Comparison of ENCODE assay signal across 1 cellular context in the genomic region with DNA sequence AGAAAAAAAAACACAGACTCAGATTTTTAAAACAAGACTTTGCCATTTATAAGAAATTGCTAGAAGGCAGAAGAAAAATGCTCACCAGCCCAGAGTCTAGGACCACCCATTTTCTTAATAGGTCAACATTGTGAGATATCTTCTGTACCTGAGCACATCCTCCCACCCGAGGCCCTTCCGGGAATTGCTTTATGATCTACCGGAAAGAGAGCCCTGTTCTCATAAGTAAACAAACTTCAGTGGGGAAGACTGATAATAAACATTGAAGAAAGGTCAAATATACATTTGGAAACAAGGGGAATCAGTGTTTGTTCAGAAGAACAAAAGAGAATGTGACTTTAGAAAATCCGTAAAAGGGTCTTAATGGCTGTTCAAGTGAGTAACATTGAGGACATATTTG.
TF ChIP-seq lines count a peak whose summit lies in the region.

No MANE protein-coding gene starts in this region.

TF ChIP-seq in HepG2, 621 proteins besides CTCF, POLR2A, EP300 and RAD21 (continued from another document and continues in another):
- TF ChIP-seq, protein P1, sequence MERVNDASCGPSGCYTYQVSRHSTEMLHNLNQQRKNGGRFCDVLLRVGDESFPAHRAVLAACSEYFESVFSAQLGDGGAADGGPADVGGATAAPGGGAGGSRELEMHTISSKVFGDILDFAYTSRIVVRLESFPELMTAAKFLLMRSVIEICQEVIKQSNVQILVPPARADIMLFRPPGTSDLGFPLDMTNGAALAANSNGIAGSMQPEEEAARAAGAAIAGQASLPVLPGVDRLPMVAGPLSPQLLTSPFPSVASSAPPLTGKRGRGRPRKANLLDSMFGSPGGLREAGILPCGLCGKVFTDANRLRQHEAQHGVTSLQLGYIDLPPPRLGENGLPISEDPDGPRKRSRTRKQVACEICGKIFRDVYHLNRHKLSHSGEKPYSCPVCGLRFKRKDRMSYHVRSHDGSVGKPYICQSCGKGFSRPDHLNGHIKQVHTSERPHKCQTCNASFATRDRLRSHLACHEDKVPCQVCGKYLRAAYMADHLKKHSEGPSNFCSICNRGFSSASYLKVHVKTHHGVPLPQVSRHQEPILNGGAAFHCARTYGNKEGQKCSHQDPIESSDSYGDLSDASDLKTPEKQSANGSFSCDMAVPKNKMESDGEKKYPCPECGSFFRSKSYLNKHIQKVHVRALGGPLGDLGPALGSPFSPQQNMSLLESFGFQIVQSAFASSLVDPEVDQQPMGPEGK (CRISPR knock-in tag; IDR thresholded peaks at IDR 0.05) = peak; percentile 77
- TF ChIP-seq ZNF430 (CRISPR knock-in tag; IDR thresholded peaks at IDR 0.05) = no peak
- TF ChIP-seq ZNF136 (CRISPR knock-in tag; IDR thresholded peaks at IDR 0.05; ENCODE audit: low read depth) = no peak; the same call in 1 of the 2 replicates
- no peak for TF ChIP-seq NFKB2 (CRISPR knock-in tag; IDR thresholded peaks at IDR 0.05; ENCODE audit: borderline replicate concordance)
- no peak for TF ChIP-seq SSRP1 (CRISPR knock-in tag; IDR thresholded peaks at IDR 0.05)
- TF ChIP-seq HNF4A (CRISPR knock-in tag; IDR thresholded peaks at IDR 0.05) = peak; percentile 68
- TF ChIP-seq RXRB (CRISPR knock-in tag; IDR thresholded peaks at IDR 0.05; ENCODE audit: borderline replicate concordance) = peak; percentile 93
- TF ChIP-seq ZNF766 (CRISPR knock-in tag; IDR thresholded peaks at IDR 0.05; ENCODE audit: borderline replicate concordance) = no peak
- no peak for TF ChIP-seq XRCC5 (optimal IDR thresholded peaks at IDR 0.05; ENCODE audit: low read length)
- TF ChIP-seq ZNF790 (CRISPR knock-in tag; IDR thresholded peaks at IDR 0.05; ENCODE audit: borderline replicate concordance) = no peak
- TF ChIP-seq ZNF780A (CRISPR knock-in tag; IDR thresholded peaks at IDR 0.05) = no peak
- TF ChIP-seq, protein P2, sequence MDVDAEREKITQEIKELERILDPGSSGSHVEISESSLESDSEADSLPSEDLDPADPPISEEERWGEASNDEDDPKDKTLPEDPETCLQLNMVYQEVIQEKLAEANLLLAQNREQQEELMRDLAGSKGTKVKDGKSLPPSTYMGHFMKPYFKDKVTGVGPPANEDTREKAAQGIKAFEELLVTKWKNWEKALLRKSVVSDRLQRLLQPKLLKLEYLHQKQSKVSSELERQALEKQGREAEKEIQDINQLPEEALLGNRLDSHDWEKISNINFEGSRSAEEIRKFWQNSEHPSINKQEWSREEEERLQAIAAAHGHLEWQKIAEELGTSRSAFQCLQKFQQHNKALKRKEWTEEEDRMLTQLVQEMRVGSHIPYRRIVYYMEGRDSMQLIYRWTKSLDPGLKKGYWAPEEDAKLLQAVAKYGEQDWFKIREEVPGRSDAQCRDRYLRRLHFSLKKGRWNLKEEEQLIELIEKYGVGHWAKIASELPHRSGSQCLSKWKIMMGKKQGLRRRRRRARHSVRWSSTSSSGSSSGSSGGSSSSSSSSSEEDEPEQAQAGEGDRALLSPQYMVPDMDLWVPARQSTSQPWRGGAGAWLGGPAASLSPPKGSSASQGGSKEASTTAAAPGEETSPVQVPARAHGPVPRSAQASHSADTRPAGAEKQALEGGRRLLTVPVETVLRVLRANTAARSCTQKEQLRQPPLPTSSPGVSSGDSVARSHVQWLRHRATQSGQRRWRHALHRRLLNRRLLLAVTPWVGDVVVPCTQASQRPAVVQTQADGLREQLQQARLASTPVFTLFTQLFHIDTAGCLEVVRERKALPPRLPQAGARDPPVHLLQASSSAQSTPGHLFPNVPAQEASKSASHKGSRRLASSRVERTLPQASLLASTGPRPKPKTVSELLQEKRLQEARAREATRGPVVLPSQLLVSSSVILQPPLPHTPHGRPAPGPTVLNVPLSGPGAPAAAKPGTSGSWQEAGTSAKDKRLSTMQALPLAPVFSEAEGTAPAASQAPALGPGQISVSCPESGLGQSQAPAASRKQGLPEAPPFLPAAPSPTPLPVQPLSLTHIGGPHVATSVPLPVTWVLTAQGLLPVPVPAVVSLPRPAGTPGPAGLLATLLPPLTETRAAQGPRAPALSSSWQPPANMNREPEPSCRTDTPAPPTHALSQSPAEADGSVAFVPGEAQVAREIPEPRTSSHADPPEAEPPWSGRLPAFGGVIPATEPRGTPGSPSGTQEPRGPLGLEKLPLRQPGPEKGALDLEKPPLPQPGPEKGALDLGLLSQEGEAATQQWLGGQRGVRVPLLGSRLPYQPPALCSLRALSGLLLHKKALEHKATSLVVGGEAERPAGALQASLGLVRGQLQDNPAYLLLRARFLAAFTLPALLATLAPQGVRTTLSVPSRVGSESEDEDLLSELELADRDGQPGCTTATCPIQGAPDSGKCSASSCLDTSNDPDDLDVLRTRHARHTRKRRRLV (CRISPR knock-in tag; IDR thresholded peaks at IDR 0.05) = no peak
- no peak for TF ChIP-seq ZSCAN12 (CRISPR knock-in tag; IDR thresholded peaks at IDR 0.05)
- TF ChIP-seq PHF5A (CRISPR knock-in tag; IDR thresholded peaks at IDR 0.05; ENCODE audit: low read depth, unreplicated experiment) = peak; percentile 53
- TF ChIP-seq HDAC1 (CRISPR knock-in tag; IDR thresholded peaks at IDR 0.05) = peak; percentile 70; the same call in 1 of the 2 replicates
- peak; percentile 89 for TF ChIP-seq RCOR2 (CRISPR knock-in tag; IDR thresholded peaks at IDR 0.05)
- TF ChIP-seq SIX4 (CRISPR knock-in tag; IDR thresholded peaks at IDR 0.05) = peak; percentile 55; the same call in 1 of the 2 replicates
- no peak for TF ChIP-seq ZNF607 (CRISPR knock-in tag; IDR thresholded peaks at IDR 0.05; ENCODE audit: borderline replicate concordance)
- TF ChIP-seq GATA4 (IDR thresholded peaks at IDR 0.05; ENCODE audit: borderline replicate concordance, low read depth) = peak; percentile 94; the same call in 1 of the 2 replicates
- TF ChIP-seq, protein P3, sequence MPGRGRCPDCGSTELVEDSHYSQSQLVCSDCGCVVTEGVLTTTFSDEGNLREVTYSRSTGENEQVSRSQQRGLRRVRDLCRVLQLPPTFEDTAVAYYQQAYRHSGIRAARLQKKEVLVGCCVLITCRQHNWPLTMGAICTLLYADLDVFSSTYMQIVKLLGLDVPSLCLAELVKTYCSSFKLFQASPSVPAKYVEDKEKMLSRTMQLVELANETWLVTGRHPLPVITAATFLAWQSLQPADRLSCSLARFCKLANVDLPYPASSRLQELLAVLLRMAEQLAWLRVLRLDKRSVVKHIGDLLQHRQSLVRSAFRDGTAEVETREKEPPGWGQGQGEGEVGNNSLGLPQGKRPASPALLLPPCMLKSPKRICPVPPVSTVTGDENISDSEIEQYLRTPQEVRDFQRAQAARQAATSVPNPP (CRISPR knock-in tag; IDR thresholded peaks at IDR 0.05) = no peak
- TF ChIP-seq POLR2AphosphoS5 (IDR thresholded peaks at IDR 0.05; ENCODE audit: low read depth, low read length) = no peak
- TF ChIP-seq CEBPG (CRISPR knock-in tag; IDR thresholded peaks at IDR 0.05) = peak; percentile 75
- no peak for TF ChIP-seq NCOA1 (CRISPR knock-in tag; IDR thresholded peaks at IDR 0.05)
- no peak for TF ChIP-seq ARNT (IDR thresholded peaks at IDR 0.05)
- peak; percentile 87; the same call in 1 of the 2 replicates for TF ChIP-seq MBD4 (IDR thresholded peaks at IDR 0.05; ENCODE audit: borderline replicate concordance, low read length)
- TF ChIP-seq SOX6 (IDR thresholded peaks at IDR 0.05) = no peak
- peak; percentile 99 for TF ChIP-seq SOX6 (CRISPR knock-in tag; IDR thresholded peaks at IDR 0.05)
- TF ChIP-seq KDM4B (CRISPR knock-in tag; IDR thresholded peaks at IDR 0.05) = peak; percentile 75; the same call in 1 of the 2 replicates
- no peak for TF ChIP-seq ZNF703 (CRISPR knock-in tag; IDR thresholded peaks at IDR 0.05; ENCODE audit: borderline replicate concordance)
- TF ChIP-seq, protein P4, sequence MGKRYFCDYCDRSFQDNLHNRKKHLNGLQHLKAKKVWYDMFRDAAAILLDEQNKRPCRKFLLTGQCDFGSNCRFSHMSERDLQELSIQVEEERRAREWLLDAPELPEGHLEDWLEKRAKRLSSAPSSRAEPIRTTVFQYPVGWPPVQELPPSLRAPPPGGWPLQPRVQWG (CRISPR knock-in tag; IDR thresholded peaks at IDR 0.05; ENCODE audit: borderline replicate concordance, low read depth) = no peak
- no peak for TF ChIP-seq ELF4 (CRISPR knock-in tag; IDR thresholded peaks at IDR 0.05; ENCODE audit: borderline replicate concordance)
- peak; percentile 79; the same call in 1 of the 2 replicates for TF ChIP-seq ZKSCAN8 (CRISPR knock-in tag; IDR thresholded peaks at IDR 0.05; ENCODE audit: borderline replicate concordance)
- TF ChIP-seq HDAC6 (IDR thresholded peaks at IDR 0.05; ENCODE audit: low read depth, low read length) = no peak
- TF ChIP-seq ZNF10 (CRISPR knock-in tag; IDR thresholded peaks at IDR 0.05; ENCODE audit: borderline replicate concordance, low read depth) = no peak
- peak; percentile 36; the same call in 1 of the 2 replicates for TF ChIP-seq TARDBP (CRISPR knock-in tag; IDR thresholded peaks at IDR 0.05)
- no peak for TF ChIP-seq ZMAT3 (CRISPR knock-in tag; conservative IDR thresholded peaks at IDR 0.05)
- TF ChIP-seq ZSCAN9 (CRISPR knock-in tag; IDR thresholded peaks at IDR 0.05; ENCODE audit: borderline replicate concordance) = peak; percentile 56
- TF ChIP-seq, protein P5, sequence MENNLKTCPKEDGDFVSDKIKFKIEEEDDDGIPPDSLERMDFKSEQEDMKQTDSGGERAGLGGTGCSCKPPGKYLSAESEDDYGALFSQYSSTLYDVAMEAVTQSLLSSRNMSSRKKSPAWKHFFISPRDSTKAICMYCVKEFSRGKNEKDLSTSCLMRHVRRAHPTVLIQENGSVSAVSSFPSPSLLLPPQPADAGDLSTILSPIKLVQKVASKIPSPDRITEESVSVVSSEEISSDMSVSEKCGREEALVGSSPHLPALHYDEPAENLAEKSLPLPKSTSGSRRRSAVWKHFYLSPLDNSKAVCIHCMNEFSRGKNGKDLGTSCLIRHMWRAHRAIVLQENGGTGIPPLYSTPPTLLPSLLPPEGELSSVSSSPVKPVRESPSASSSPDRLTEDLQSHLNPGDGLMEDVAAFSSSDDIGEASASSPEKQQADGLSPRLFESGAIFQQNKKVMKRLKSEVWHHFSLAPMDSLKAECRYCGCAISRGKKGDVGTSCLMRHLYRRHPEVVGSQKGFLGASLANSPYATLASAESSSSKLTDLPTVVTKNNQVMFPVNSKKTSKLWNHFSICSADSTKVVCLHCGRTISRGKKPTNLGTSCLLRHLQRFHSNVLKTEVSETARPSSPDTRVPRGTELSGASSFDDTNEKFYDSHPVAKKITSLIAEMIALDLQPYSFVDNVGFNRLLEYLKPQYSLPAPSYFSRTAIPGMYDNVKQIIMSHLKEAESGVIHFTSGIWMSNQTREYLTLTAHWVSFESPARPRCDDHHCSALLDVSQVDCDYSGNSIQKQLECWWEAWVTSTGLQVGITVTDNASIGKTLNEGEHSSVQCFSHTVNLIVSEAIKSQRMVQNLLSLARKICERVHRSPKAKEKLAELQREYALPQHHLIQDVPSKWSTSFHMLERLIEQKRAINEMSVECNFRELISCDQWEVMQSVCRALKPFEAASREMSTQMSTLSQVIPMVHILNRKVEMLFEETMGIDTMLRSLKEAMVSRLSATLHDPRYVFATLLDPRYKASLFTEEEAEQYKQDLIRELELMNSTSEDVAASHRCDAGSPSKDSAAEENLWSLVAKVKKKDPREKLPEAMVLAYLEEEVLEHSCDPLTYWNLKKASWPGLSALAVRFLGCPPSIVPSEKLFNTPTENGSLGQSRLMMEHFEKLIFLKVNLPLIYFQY (CRISPR knock-in tag; IDR thresholded peaks at IDR 0.05; ENCODE audit: borderline replicate concordance) = 0 out of 2 replicates have a peak, but pooled peaks have one; percentile 41
- TF ChIP-seq NR2F2 (IDR thresholded peaks at IDR 0.05; ENCODE audit: borderline replicate concordance, low read depth) = peak; percentile 88
- TF ChIP-seq, protein P6, sequence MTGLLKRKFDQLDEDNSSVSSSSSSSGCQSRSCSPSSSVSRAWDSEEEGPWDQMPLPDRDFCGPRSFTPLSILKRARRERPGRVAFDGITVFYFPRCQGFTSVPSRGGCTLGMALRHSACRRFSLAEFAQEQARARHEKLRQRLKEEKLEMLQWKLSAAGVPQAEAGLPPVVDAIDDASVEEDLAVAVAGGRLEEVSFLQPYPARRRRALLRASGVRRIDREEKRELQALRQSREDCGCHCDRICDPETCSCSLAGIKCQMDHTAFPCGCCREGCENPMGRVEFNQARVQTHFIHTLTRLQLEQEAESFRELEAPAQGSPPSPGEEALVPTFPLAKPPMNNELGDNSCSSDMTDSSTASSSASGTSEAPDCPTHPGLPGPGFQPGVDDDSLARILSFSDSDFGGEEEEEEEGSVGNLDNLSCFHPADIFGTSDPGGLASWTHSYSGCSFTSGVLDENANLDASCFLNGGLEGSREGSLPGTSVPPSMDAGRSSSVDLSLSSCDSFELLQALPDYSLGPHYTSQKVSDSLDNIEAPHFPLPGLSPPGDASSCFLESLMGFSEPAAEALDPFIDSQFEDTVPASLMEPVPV (CRISPR knock-in tag; IDR thresholded peaks at IDR 0.05) = no peak
- TF ChIP-seq POGZ (CRISPR knock-in tag; IDR thresholded peaks at IDR 0.05) = peak; percentile 67
- TF ChIP-seq NR2F1 (CRISPR knock-in tag; IDR thresholded peaks at IDR 0.05) = peak; percentile 63 to 64; a peak in 3 of 4 replicates
- peak; percentile 98 for TF ChIP-seq ISL2 (CRISPR knock-in tag; IDR thresholded peaks at IDR 0.05)
- TF ChIP-seq ZNF292 (CRISPR knock-in tag; IDR thresholded peaks at IDR 0.05; ENCODE audit: borderline replicate concordance, low read depth) = no peak
- TF ChIP-seq ZNF331 (CRISPR knock-in tag; IDR thresholded peaks at IDR 0.05) = peak; percentile 62; the same call in 1 of the 2 replicates
- 0 out of 2 replicates have a peak, but pooled peaks have one; percentile 35 for TF ChIP-seq ZFP36L1 (CRISPR knock-in tag; IDR thresholded peaks at IDR 0.05)
- peak; percentile 100 for TF ChIP-seq NCOA2 (CRISPR knock-in tag; IDR thresholded peaks at IDR 0.05)
- TF ChIP-seq, protein P7, sequence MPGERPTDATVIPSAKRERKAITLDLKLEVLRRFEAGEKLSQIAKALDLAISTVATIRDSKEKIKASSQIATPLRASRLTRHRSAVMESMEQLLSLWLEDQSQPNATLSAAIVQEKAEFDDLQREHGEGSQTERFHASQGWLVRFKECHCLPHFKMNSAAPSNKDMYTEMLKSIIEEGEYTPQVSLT (CRISPR knock-in tag; IDR thresholded peaks at IDR 0.05; ENCODE audit: borderline replicate concordance, low read depth) = no peak
- TF ChIP-seq MIER3 (CRISPR knock-in tag; IDR thresholded peaks at IDR 0.05; ENCODE audit: borderline replicate concordance) = peak; percentile 73; the same call in 1 of the 2 replicates
- TF ChIP-seq FOXO1 (CRISPR knock-in tag; IDR thresholded peaks at IDR 0.05) = peak; percentile 92
- no peak for TF ChIP-seq MAFF (IDR thresholded peaks at IDR 0.05; ENCODE audit: low read depth, low read length)
- TF ChIP-seq FOXK2 (IDR thresholded peaks at IDR 0.05) = 0 out of 2 replicates have a peak, but pooled peaks have one; percentile 19
- no peak for TF ChIP-seq ZNF644 (CRISPR knock-in tag; IDR thresholded peaks at IDR 0.05; ENCODE audit: low read depth)
- no peak for TF ChIP-seq NFE2L2 (IDR thresholded peaks at IDR 0.05; ENCODE audit: low read length)
- no peak for TF ChIP-seq DR1 (CRISPR knock-in tag; IDR thresholded peaks at IDR 0.05)
- peak; percentile 57; the same call in 1 of the 2 replicates for TF ChIP-seq HHEX (CRISPR knock-in tag; IDR thresholded peaks at IDR 0.05)
- TF ChIP-seq NFIB (CRISPR knock-in tag; IDR thresholded peaks at IDR 0.05; ENCODE audit: borderline replicate concordance) = no peak
- no peak for TF ChIP-seq ZFP90 (CRISPR knock-in tag; IDR thresholded peaks at IDR 0.05; ENCODE audit: borderline replicate concordance)
- no peak for TF ChIP-seq MTA3 (CRISPR knock-in tag; IDR thresholded peaks at IDR 0.05)
- 0 out of 2 replicates have a peak, but pooled peaks have one; percentile 56 for TF ChIP-seq STAT5B (CRISPR knock-in tag; IDR thresholded peaks at IDR 0.05)
- no peak for TF ChIP-seq ZNF510 (CRISPR knock-in tag; IDR thresholded peaks at IDR 0.05; ENCODE audit: low read depth)
